ENCODE assay signal across 2 cellular contexts in genomic region chr10:98365698-98366530, GRCh38.
TF ChIP-seq lines count a peak whose summit lies in the region.

No MANE protein-coding gene starts in this region.

TF ChIP-seq in GM23338, 12 proteins besides CTCF, POLR2A, EP300 and RAD21 (continued from another document):
- TF ChIP-seq EZH2phosphoT487 (IDR thresholded peaks at IDR 0.05; ENCODE audit: unreplicated experiment): no peak
- no peak for TF ChIP-seq CREB1 (CRISPR knock-in tag; IDR thresholded peaks at IDR 0.05; ENCODE audit: low read depth)
- TF ChIP-seq REST (IDR thresholded peaks at IDR 0.05; ENCODE audit: unreplicated experiment): no peak
- TF ChIP-seq ZNF462 (CRISPR knock-in tag; IDR thresholded peaks at IDR 0.05): no peak
- TF ChIP-seq EZH2 (IDR thresholded peaks at IDR 0.05; ENCODE audit: low read depth, unreplicated experiment): no peak
TF ChIP-seq in GM23338: peak in this region for 0.

TF ChIP-seq in WTC11, 78 proteins besides CTCF, POLR2A, EP300 and RAD21 (continued from another document):
- TF ChIP-seq PRDM15 (CRISPR knock-in tag; IDR thresholded peaks at IDR 0.05) (peak; percentile 50), ETV6 (CRISPR knock-in tag; IDR thresholded peaks at IDR 0.05) (no peak), ZNF281 (CRISPR knock-in tag; IDR thresholded peaks at IDR 0.05) (no peak)
